20 cellular contexts compared by ENCODE assay signal in the genomic region with DNA sequence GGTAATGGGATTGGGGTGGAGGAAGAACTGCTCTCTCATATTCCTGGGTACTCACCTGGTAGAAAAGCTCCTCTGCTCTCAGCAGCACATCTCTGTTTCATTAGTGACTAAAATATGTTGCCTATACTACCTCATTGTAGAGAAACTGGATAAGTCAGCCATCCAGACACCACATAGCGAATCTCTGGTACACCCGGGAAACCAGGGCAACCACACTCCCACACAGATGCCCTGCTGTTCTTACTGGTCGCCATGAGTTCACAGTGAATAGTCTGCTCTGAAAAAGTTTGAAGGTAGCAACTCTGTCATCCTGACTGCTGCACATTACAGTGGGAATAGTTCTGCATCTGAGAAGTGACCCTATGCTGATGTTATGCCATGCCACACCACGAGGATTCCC.
"Had no signal": no experiment of that assay in that cellular context is flagged by ENCODE, and none has a peak within 500 bp of the region (broad histone marks: within the 10 kb centered on the region; RNA-seq: fewer than 3 reads in every experiment).

No MANE protein-coding gene starts in this region.

- H3K27ac ChIP-seq: RWPE1 had no signal

- DNase-seq: KBM-7; MM.1S; NCI-H1092 treated with DMSO at 0.1 percent for 48 hours; NCI-H1436; NCI-H187; NCI-H2029; NCI-H2081 treated with DMSO at 0.1 percent for 48 hours; NCI-H2171; NCI-H226; NCI-H446; NCI-H510A; NCI-H524 treated with DMSO at 0.1 percent for 48 hours; NCI-H69; NCI-H774; NK-92 treated with Interleukin-12 subunit alpha and Interleukin-12 subunit beta, amount 100 ng/mL, for 24 hours; PC-3; SHP77; SK-N-SH had no signal

- ATAC-seq: Panc1, PC-3 had no signal

- H3K9me3 ChIP-seq: SK-N-SH had no signal
